8 cellular contexts compared by ENCODE assay signal in the genomic region with DNA sequence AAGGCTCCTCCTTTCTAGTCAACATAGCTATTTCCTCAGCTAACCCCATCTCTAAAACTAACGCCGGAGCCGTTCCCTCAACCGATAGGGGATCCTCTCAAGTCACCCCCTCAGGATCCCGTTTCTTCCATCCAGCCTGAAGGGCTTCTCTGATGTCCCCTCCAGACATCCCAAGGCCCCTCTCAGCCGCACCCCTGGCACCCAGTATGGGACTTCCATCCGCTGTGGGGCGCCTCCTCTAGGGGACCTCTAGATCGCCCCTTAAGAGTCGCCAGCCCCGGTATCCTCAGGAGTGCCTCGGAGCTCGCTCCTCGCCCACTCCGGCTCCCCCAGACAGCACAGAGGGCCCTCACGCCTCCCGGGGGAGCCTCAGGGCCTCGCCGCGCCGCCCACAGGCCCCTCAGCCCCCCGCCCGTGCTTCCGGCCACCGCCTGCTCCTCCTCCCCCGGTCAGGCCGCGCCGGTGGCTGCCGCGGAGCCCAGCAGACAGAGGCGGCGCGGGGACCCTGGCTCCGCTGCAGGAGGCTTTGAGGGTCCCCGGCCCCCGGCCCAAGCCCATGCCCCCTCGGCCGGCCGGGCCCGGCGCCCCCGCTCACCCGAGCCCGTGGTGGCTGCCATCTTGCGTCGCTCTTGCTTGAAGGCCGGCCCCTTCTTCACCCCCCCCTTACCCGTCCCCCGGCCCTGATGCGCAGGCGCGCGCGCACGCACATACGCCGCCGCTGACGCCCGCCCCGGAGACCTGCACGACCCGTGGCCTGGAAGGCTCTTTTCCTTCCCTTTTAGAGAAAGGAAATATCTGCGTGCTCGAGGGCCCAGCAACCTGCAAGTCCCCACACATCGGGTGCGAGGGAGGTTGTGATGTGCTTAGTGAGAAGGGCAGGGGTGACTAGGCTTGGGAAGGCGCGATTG. TPM values are rescaled to one million over a fixed set of nuclear protein-coding genes. Genes with fewer than 3 reads are reported as not detected.
DNase-seq lines count a peak whose midpoint lies in the region; ATAC-seq, FAIRE-seq and TF ChIP-seq lines count a peak whose summit lies in the region.

A gene (minus strand): TSS at position 639 of the 908 bp plus-strand sequence. CDS start 22 bp downstream, at position 617.

- FAIRE-seq in GM12892 (lab: Jason Lieb, UNC), result no peak

- H3K9me3 ChIP-seq in WERI-Rb-1 (ENCODE audit: severe bottlenecking), result no peaks in the 10 kb centered on the region
- H3K9me3 ChIP-seq in iPS-20b (ENCODE audit: insufficient read depth, low read depth, low read length), result no peaks in the 10 kb centered on the region

- peak; percentile 25; the same call in 1 of the 2 replicates for TF ChIP-seq CTCF in WERI-Rb-1 (IDR thresholded peaks at IDR 0.05; ENCODE audit: low read depth, low read length)

- in situ Hi-C loops in T47D (cut with HindIII; ENCODE audit: low pct_unique_long_range_greater_than_20kb, low sequenced_read_pairs), result no loop called here

- DNase-seq in GM12892 (ENCODE audit: insufficient read length) (peak; percentile 85), NCI-H2227 (lab: John Stamatoyannopoulos, UW; ENCODE audit: unreplicated experiment) (peak; percentile 90), WERI-Rb-1 (peak; percentile 87), T47D (ENCODE audit: low read depth in 1 of 2, low spot score in 1 of 2) (peak; percentile 86 to 89)

- H3K9ac ChIP-seq in iPS-20b (ENCODE audit: low read depth, low read length), result peak within 1 kb of the TSS; percentile 96

- ATAC-seq in HG03097 (IDR thresholded peaks at IDR 0.05; ENCODE audit: low FRiP score, unreplicated experiment) (peak; percentile 31), GM19452 (IDR thresholded peaks at IDR 0.05; ENCODE audit: unreplicated experiment) (no peak)

- H3K4me3 ChIP-seq in WERI-Rb-1 (ENCODE audit: low read depth, low read length), result peak within 1 kb of the TSS; percentile 90
- peak within 1 kb of the TSS; percentile 91 for H3K4me3 ChIP-seq in iPS-20b (ENCODE audit: low read length)
- peak within 1 kb of the TSS; percentile 76 to 97 (median 96) for H3K4me3 ChIP-seq in skin epidermis

- H3K27ac ChIP-seq in WERI-Rb-1, result peak within 1 kb of the TSS; percentile 87
- H3K27ac ChIP-seq in iPS-20b (ENCODE audit: low read length), result peak within 1 kb of the TSS; percentile 99
- peak within 1 kb of the TSS; percentile 90 to 100 (median 98) for H3K27ac ChIP-seq in skin epidermis

- H3K27me3 ChIP-seq in WERI-Rb-1 (ENCODE audit: insufficient read depth, low read depth, severe bottlenecking), result no peaks in the 10 kb centered on the region
- no peaks in the 10 kb centered on the region for H3K27me3 ChIP-seq in iPS-20b (ENCODE audit: insufficient read depth, low read length)

- H3K4me1 ChIP-seq in iPS-20b (ENCODE audit: insufficient read depth, low read length), result peaks cover 19% of the 10 kb centered on the region

- peak; percentile 65 for TF ChIP-seq POLR2A in GM12892 (IDR thresholded peaks at IDR 0.05; ENCODE audit: low read depth, low read length)

- H3K36me3 ChIP-seq in WERI-Rb-1 (peaks cover 10% of the 10 kb centered on the region), iPS-20b (ENCODE audit: insufficient read depth, low read depth, low read length) (peaks cover 19% of the 10 kb centered on the region; the same call in 1 of the 2 replicates)

RNA-seq across cellular contexts. Expression of the gene that starts here (rescaled TPM):
- 120 TPM for polyA plus RNA-seq in GM12892 (2012; ENCODE audit: missing spikeins)
